Comparison of ENCODE assay signal across 19 cellular contexts in genomic region chr7:87398441-87398840, GRCh38. TPM values are rescaled to one million over a fixed set of nuclear protein-coding genes. Genes with fewer than 3 reads are reported as not detected.
A peak's percentile ranks its signal among the peaks of the same experiment; 100 is the strongest.
DNase-seq lines count a peak whose midpoint lies in the region; ATAC-seq, FAIRE-seq and TF ChIP-seq lines count a peak whose summit lies in the region.
"Had no signal": no experiment of that assay in that cellular context is flagged by ENCODE, and none has a peak within 500 bp of the region (broad histone marks: within the 10 kb centered on the region; RNA-seq: fewer than 3 reads in every experiment).

No MANE protein-coding gene starts in this region.

- H3K36me3 ChIP-seq in breast epithelium, result peaks cover under 1% of the 10 kb centered on the region
- no peaks in the 10 kb centered on the region for H3K36me3 ChIP-seq in astrocyte (ENCODE audit: insufficient read depth, low read length)

- no peaks in the 10 kb centered on the region for H4K20me1 ChIP-seq in astrocyte (ENCODE audit: insufficient read depth, low read length)

- BruUV-seq in MCF 10A (replicated peaks; lab: Mats Ljungman, UMichigan), result no TSS peak

- TF ChIP-seq POLR2A in breast epithelium (IDR thresholded peaks at IDR 0.05), result no peak

- no peaks in the 10 kb centered on the region for H3K4me1 Mint-ChIP-seq in MCF 10A (ENCODE audit: insufficient read depth, unreplicated experiment)
- H3K4me1 Mint-ChIP-seq in astrocyte (ENCODE audit: low read depth, unreplicated experiment), result peaks cover 5% of the 10 kb centered on the region
- no peaks in the 10 kb centered on the region for H3K4me1 Mint-ChIP-seq in activated T-helper 17 cell treated with anti-CD3 and anti-CD28 coated beads, Interleukin-2, amount 50 U/mL, for 72 hours
- H3K4me1 Mint-ChIP-seq: activated naive CD4-positive, alpha-beta T cell treated with anti-CD3 and anti-CD28 coated beads, Interleukin-2, amount 50 U/mL, for 24 hours; neural progenitor cell had no signal

- peak overlapping the region; percentile 10 for H3K4me2 ChIP-seq in astrocyte (ENCODE audit: low read length)
- H3K4me2 ChIP-seq: neural progenitor cell had no signal

- H3K27ac ChIP-seq in breast epithelium (no peak overlapping the region), astrocyte (ENCODE audit: low read depth, low read length) (no peak overlapping the region)
- H3K27ac ChIP-seq: left lung, neural progenitor cell, thyroid gland had no signal

- H3K9me3 Mint-ChIP-seq in MCF 10A (ENCODE audit: unreplicated experiment) (no peaks in the 10 kb centered on the region), astrocyte (ENCODE audit: unreplicated experiment) (no peaks in the 10 kb centered on the region)
- no peaks in the 10 kb centered on the region for H3K9me3 Mint-ChIP-seq in activated T-helper 17 cell treated with anti-CD3 and anti-CD28 coated beads, Interleukin-2, amount 50 U/mL, for 72 hours
- H3K9me3 Mint-ChIP-seq: activated naive CD4-positive, alpha-beta T cell treated with anti-CD3 and anti-CD28 coated beads, Interleukin-2, amount 50 U/mL, for 24 hours; dendritic cell treated with granulocyte-macrophage colony-stimulating factor and Interleukin-4, amounts not matched to agents 40 ng/mL and 50 ng/mL, for 4 days had no signal

- no peak overlapping the region for H3K4me3 Mint-ChIP-seq in MCF 10A (ENCODE audit: unreplicated experiment)
- no peak overlapping the region for H3K4me3 Mint-ChIP-seq in astrocyte (ENCODE audit: unreplicated experiment)
- no peak overlapping the region for H3K4me3 Mint-ChIP-seq in activated T-helper 17 cell treated with anti-CD3 and anti-CD28 coated beads, Interleukin-2, amount 50 U/mL, for 72 hours
- H3K4me3 Mint-ChIP-seq: activated CD8-positive, alpha-beta memory T cell treated with anti-CD3 and anti-CD28 coated beads, Interleukin-2, amount 10 ng/mL, durations not matched to agents 7 days and 5 days; activated naive CD4-positive, alpha-beta T cell treated with anti-CD3 and anti-CD28 coated beads, Interleukin-2, amount 50 U/mL, for 24 hours; dendritic cell treated with granulocyte-macrophage colony-stimulating factor and Interleukin-4, amounts not matched to agents 40 ng/mL and 50 ng/mL, for 4 days; neural progenitor cell had no signal

- H3K27me3 ChIP-seq in breast epithelium (no peaks in the 10 kb centered on the region), astrocyte (ENCODE audit: insufficient read depth, low read length) (no peaks in the 10 kb centered on the region)
- H3K27me3 ChIP-seq: left lung, neural progenitor cell, thyroid gland had no signal

- no peak overlapping the region for H3K4me3 ChIP-seq in breast epithelium
- no peak overlapping the region for H3K4me3 ChIP-seq in astrocyte (ENCODE audit: insufficient read depth, low read depth, low read length)
- H3K4me3 ChIP-seq: left lung, neural progenitor cell, thyroid gland had no signal

- no peak overlapping the region for H3K9ac ChIP-seq in astrocyte (ENCODE audit: low read length)
- H3K9ac ChIP-seq: neural progenitor cell had no signal

- H3K27me3 Mint-ChIP-seq in MCF 10A (ENCODE audit: insufficient read depth, unreplicated experiment) (no peaks in the 10 kb centered on the region), astrocyte (ENCODE audit: low read depth, unreplicated experiment) (no peaks in the 10 kb centered on the region)
- H3K27me3 Mint-ChIP-seq in activated T-helper 17 cell treated with anti-CD3 and anti-CD28 coated beads, Interleukin-2, amount 50 U/mL, for 72 hours, result no peaks in the 10 kb centered on the region
- H3K27me3 Mint-ChIP-seq: activated CD8-positive, alpha-beta memory T cell treated with anti-CD3 and anti-CD28 coated beads, Interleukin-2, amount 10 ng/mL, durations not matched to agents 7 days and 5 days; activated naive CD4-positive, alpha-beta T cell treated with anti-CD3 and anti-CD28 coated beads, Interleukin-2, amount 50 U/mL, for 24 hours; dendritic cell treated with granulocyte-macrophage colony-stimulating factor and Interleukin-4, amounts not matched to agents 40 ng/mL and 50 ng/mL, for 4 days had no signal

- CTCF ChIA-PET in MCF 10A (lab: Yijun Ruan, JAX), result interaction anchor here (0.7 to 1.5 kb wide), 5 partner anchors 18 to 713 kb away, joined by 3 to 5 read pairs (median 3); no protein-coding TSS in a partner anchor

- no peaks in the 10 kb centered on the region for H3K9me3 ChIP-seq in breast epithelium
- H3K9me3 ChIP-seq in astrocyte (ENCODE audit: insufficient read depth, low read depth, low read length), result no peaks in the 10 kb centered on the region
- H3K9me3 ChIP-seq: left lung, thyroid gland had no signal

- POLR2A ChIA-PET in MCF 10A (lab: Yijun Ruan, JAX), result interaction anchor here (1.5 to 1.7 kb wide), 3 partner anchors 11 to 53 kb away, joined by 4 to 5 read pairs (median 4); partner anchors contain the start of gene CROT

- H3K4me1 ChIP-seq in breast epithelium (no peaks in the 10 kb centered on the region), astrocyte (ENCODE audit: insufficient read depth, low read length) (peaks cover 12% of the 10 kb centered on the region)
- H3K4me1 ChIP-seq: left lung, neural progenitor cell, thyroid gland had no signal

- H3K27ac Mint-ChIP-seq in MCF 10A (ENCODE audit: low read depth, unreplicated experiment) (no peak overlapping the region), astrocyte (ENCODE audit: unreplicated experiment) (no peak overlapping the region)
- H3K27ac Mint-ChIP-seq in activated T-helper 17 cell treated with anti-CD3 and anti-CD28 coated beads, Interleukin-2, amount 50 U/mL, for 72 hours, result no peak overlapping the region
- H3K27ac Mint-ChIP-seq: activated CD8-positive, alpha-beta memory T cell treated with anti-CD3 and anti-CD28 coated beads, Interleukin-2, amount 10 ng/mL, durations not matched to agents 7 days and 5 days; activated naive CD4-positive, alpha-beta T cell treated with anti-CD3 and anti-CD28 coated beads, Interleukin-2, amount 50 U/mL, for 24 hours; dendritic cell treated with granulocyte-macrophage colony-stimulating factor and Interleukin-4, amounts not matched to agents 40 ng/mL and 50 ng/mL, for 4 days; neural progenitor cell had no signal

- peak; percentile 89 for FAIRE-seq in astrocyte (lab: Jason Lieb, UNC)
- FAIRE-seq: A204.1 had no signal

- intact Hi-C loops in MCF 10A (cut with micrococcal nuclease), result no loop called here
- intact Hi-C loops in breast epithelium (cut with DNase I; ENCODE audit: low total_unique reads), result no loop called here

- no peak for TF ChIP-seq CTCF in MCF 10A (IDR thresholded peaks at IDR 0.05; ENCODE audit: unreplicated experiment)
- TF ChIP-seq CTCF in breast epithelium (IDR thresholded peaks at IDR 0.05), result no peak
- TF ChIP-seq CTCF in astrocyte (IDR thresholded peaks at IDR 0.05; ENCODE audit: insufficient read depth, low read depth, low read length), result no peak

- no peak overlapping the region for H2AFZ ChIP-seq in astrocyte (ENCODE audit: low read depth, low read length)
- H2AFZ ChIP-seq: neural progenitor cell had no signal

- no peak for ATAC-seq in activated CD4-positive, CD25-positive, alpha-beta regulatory T cell treated with anti-CD3 and anti-CD28 coated beads, Interleukin-2, amount 50 U/mL, for 24 hours
- ATAC-seq in activated T-helper 17 cell treated with anti-CD3 and anti-CD28 coated beads, Interleukin-2, amount 50 U/mL, for 72 hours (replicated peaks), result no peak
- ATAC-seq: activated CD8-positive, alpha-beta memory T cell treated with anti-CD3 and anti-CD28 coated beads, Interleukin-2, amount 10 ng/mL, durations not matched to agents 7 days and 5 days; HCT116; left lung had no signal

- H3K36me3 Mint-ChIP-seq in MCF 10A (ENCODE audit: insufficient read depth, unreplicated experiment), result peaks cover 14% of the 10 kb centered on the region
- peaks cover 3% of the 10 kb centered on the region for H3K36me3 Mint-ChIP-seq in astrocyte (ENCODE audit: low read depth, unreplicated experiment)
- H3K36me3 Mint-ChIP-seq in activated T-helper 17 cell treated with anti-CD3 and anti-CD28 coated beads, Interleukin-2, amount 50 U/mL, for 72 hours (ENCODE audit: low read depth), result peaks cover 27% of the 10 kb centered on the region

- DNase-seq in MCF 10A (ENCODE audit: unreplicated experiment) (peak; percentile 6), breast epithelium (ENCODE audit: low spot score in 2 of 2) (no peak), astrocyte (ENCODE audit: low read depth) (peak; percentile 80), hepatic stellate cell (ENCODE audit: low spot score) (peak; percentile 12), dedifferentiated amniotic fluid mesenchymal stem cell (ENCODE audit: extremely low spot score) (no peak), activated T-cell treated with anti-CD3 and anti-CD28 coated beads for 4 hours (no peak)
- DNase-seq: activated CD8-positive, alpha-beta memory T cell treated with anti-CD3 and anti-CD28 coated beads, Interleukin-2, amount 10 ng/mL, durations not matched to agents 7 days and 5 days; left lung; NCI-H1105 treated with DMSO at 0.1 percent for 48 hours; NCI-H510A treated with DMSO at 0.1 percent for 48 hours; Right ventricle myocardium superior; thyroid gland had no signal

- no peaks in the 10 kb centered on the region for H3K79me2 ChIP-seq in astrocyte (ENCODE audit: insufficient read depth, low read length)

RNA-seq across cellular contexts. Expression of gene CROT, which starts 53.0 kb away (rescaled TPM):
- total RNA-seq in MCF 10A (2022) (5.7 and 6.5 TPM in 2 replicates), breast epithelium (10 to 100 TPM; 11.7 to 34.4 (median 28.8) TPM), astrocyte (10.6 and 18.8 TPM in 2 replicates)
- total RNA-seq in activated T-helper 17 cell treated with anti-CD3 and anti-CD28 coated beads, Interleukin-2, amount 50 U/mL, for 72 hours, result 1 to 10 TPM; 9.2 to 9.3 TPM

Comparison
In these comparisons a context has a peak if more than half of its experiments do, and no peak if none do; other contexts are left out.
1. DNase-seq: peak in MCF 10A (single experiment), astrocyte (single experiment) and hepatic stellate cell (single experiment); none in breast epithelium (0 of 2), dedifferentiated amniotic fluid mesenchymal stem cell (single experiment) and activated T-cell treated with anti-CD3 and anti-CD28 coated beads for 4 hours (single experiment).